8 cellular contexts compared by ENCODE assay signal in genomic region chr4:88130003-88130402, GRCh38.
"Had no signal": no experiment of that assay in that cellular context is flagged by ENCODE, and none has a peak within 500 bp of the region (broad histone marks: within the 10 kb centered on the region; RNA-seq: fewer than 3 reads in every experiment).

No MANE protein-coding gene starts in this region.

- DNase-seq: GM23248, GOT3, H7, H9, HCEC 1CT, HFFc6 had no signal

- H2AFZ ChIP-seq: GM23248, GM23338 had no signal

- H3K36me3 ChIP-seq: HAP-1 had no signal

- H3K27ac ChIP-seq: GM23248 had no signal

- H3K9ac ChIP-seq: GM23248 had no signal

- H3K4me3 ChIP-seq: GM23248, GM23338, HAP-1 had no signal

- H3K4me2 ChIP-seq: GM23338 had no signal

- H3K4me1 ChIP-seq: HAP-1 had no signal

- H3K9me3 ChIP-seq: HAP-1 had no signal
